Comparison of ENCODE assay signal across 16 cellular contexts in genomic region chr15:101063212-101063611, GRCh38.
DNase-seq lines count a peak whose midpoint lies in the region; ATAC-seq and TF ChIP-seq lines count a peak whose summit lies in the region.
"Had no signal": no experiment of that assay in that cellular context is flagged by ENCODE, and none has a peak within 500 bp of the region (broad histone marks: within the 10 kb centered on the region; RNA-seq: fewer than 3 reads in every experiment).

No MANE protein-coding gene starts in this region.

- no peaks in the 10 kb centered on the region; the same call in 1 of the 2 replicates for H3K9me3 ChIP-seq in HEK293 (ENCODE audit: control insufficient read depth, insufficient read depth, low read depth, low read length)
- H3K9me3 ChIP-seq in spleen = no peaks in the 10 kb centered on the region
- H3K9me3 ChIP-seq: left lung, ovary had no signal

- H3K36me3 Mint-ChIP-seq in WTC11 = peaks cover 19% of the 10 kb centered on the region
- peaks cover 28% of the 10 kb centered on the region for H3K36me3 Mint-ChIP-seq in memory B cell
- H3K36me3 Mint-ChIP-seq: activated naive CD8-positive, alpha-beta T cell treated with anti-CD3 and anti-CD28 coated beads, Interleukin-2, amount 10 ng/mL, durations not matched to agents 7 days and 5 days had no signal

- no peak for DNase-seq in WTC11 (ENCODE audit: low spot score)
- no peak for DNase-seq in memory B cell (ENCODE audit: low spot score in 2 of 2)
- DNase-seq in spleen = peak; percentile 68
- no peak for DNase-seq in midbrain (lab: John Stamatoyannopoulos, UW)
- no peak for DNase-seq in HPDE6-E6E7 (ENCODE audit: extremely low spot score)
- DNase-seq: activated CD4-positive, alpha-beta T cell treated with anti-CD3 and anti-CD28 coated beads for 36 hours; activated naive CD8-positive, alpha-beta T cell treated with anti-CD3 and anti-CD28 coated beads, Interleukin-2, amount 10 ng/mL, durations not matched to agents 7 days and 5 days; left lung; NCI-H1105; NCI-H524 treated with DMSO at 0.1 percent for 48 hours; stimulated activated CD8-positive, alpha-beta memory T cell treated with anti-CD3 and anti-CD28 coated beads, Interleukin-4, amount 100 ng/mL, for 48 hours had no signal

- H3K4me3 ChIP-seq in HEK293 (ENCODE audit: low read depth, low read length) (no peak overlapping the region), spleen (no peak overlapping the region)
- H3K4me3 ChIP-seq: left lung, ovary had no signal

- H3K4me1 ChIP-seq in HEK293 (ENCODE audit: control insufficient read depth, insufficient read depth, low read length) = no peaks in the 10 kb centered on the region
- H3K4me1 ChIP-seq in spleen = peaks cover 0 to 37% (median 12%) of the 10 kb centered on the region in 6 donors

- 89 to 99% (median 96%) methylated on average over 5 to 9 of the region's 9 CpGs for WGBS in spleen, 5 donors

- H3K27me3 Mint-ChIP-seq in WTC11 (ENCODE audit: low read depth) (peaks cover 4% of the 10 kb centered on the region), memory B cell (no peaks in the 10 kb centered on the region)
- H3K27me3 Mint-ChIP-seq: activated CD4-positive, alpha-beta T cell treated with anti-CD3 and anti-CD28 coated beads for 36 hours; activated naive CD8-positive, alpha-beta T cell treated with anti-CD3 and anti-CD28 coated beads, Interleukin-2, amount 10 ng/mL, durations not matched to agents 7 days and 5 days had no signal

- no peak for TF ChIP-seq POLR2A in spleen (IDR thresholded peaks at IDR 0.05)

- TF ChIP-seq CTCF in HEK293 (tag by site-specific recombination; IDR thresholded peaks at IDR 0.05) (no peak), WTC11 (IDR thresholded peaks at IDR 0.05) (no peak), spleen (IDR thresholded peaks at IDR 0.05 in 8 of 11, conservative IDR thresholded peaks at IDR 0.05 in 3 of 11) (no peak)

- H3K36me3 ChIP-seq in HEK293 (ENCODE audit: control insufficient read depth in 2 of 2, insufficient read depth in 1 of 2, low read length in 2 of 2) (no peaks in the 10 kb centered on the region), spleen (peaks cover 0 to 100% (median 60%) of the 10 kb centered on the region in 6 donors)
- H3K36me3 ChIP-seq: ovary had no signal

- H3K9me3 Mint-ChIP-seq in WTC11 = peaks cover 14% of the 10 kb centered on the region
- no peaks in the 10 kb centered on the region for H3K9me3 Mint-ChIP-seq in memory B cell
- H3K9me3 Mint-ChIP-seq: activated naive CD8-positive, alpha-beta T cell treated with anti-CD3 and anti-CD28 coated beads, Interleukin-2, amount 10 ng/mL, durations not matched to agents 7 days and 5 days had no signal

- CTCF ChIA-PET in HEK293 (lab: Yijun Ruan, JAX) = interaction anchor here (1.1 to 1.3 kb wide), 2 partner anchors 25 to 49 kb away, joined by 3 read pairs; no protein-coding TSS in a partner anchor
- CTCF ChIA-PET in WTC11 (lab: Charles Lee) = interaction anchor here (0.8 to 3.4 kb wide), 5 partner anchors 44 to 207 kb away, joined by 3 to 9 read pairs (median 3); partner anchors contain the start of gene CHSY1

- no peak for ATAC-seq in WTC11
- no peak for ATAC-seq in memory B cell (ENCODE audit: low read depth)
- no peak for ATAC-seq in GM21723 (IDR thresholded peaks at IDR 0.05; ENCODE audit: unreplicated experiment)
- ATAC-seq in HG02571 (IDR thresholded peaks at IDR 0.05; ENCODE audit: unreplicated experiment) = no peak
- ATAC-seq: activated CD4-positive, alpha-beta T cell treated with anti-CD3 and anti-CD28 coated beads for 36 hours; left lung had no signal

- no peaks in the 10 kb centered on the region for H3K27me3 ChIP-seq in spleen (replicated peaks in 1 of 7)
- H3K27me3 ChIP-seq: left lung, ovary had no signal

- peaks cover 71% of the 10 kb centered on the region for H3K4me1 Mint-ChIP-seq in WTC11
- H3K4me1 Mint-ChIP-seq in memory B cell = peaks cover 24% of the 10 kb centered on the region
- H3K4me1 Mint-ChIP-seq: activated CD4-positive, alpha-beta T cell treated with anti-CD3 and anti-CD28 coated beads for 36 hours; activated naive CD8-positive, alpha-beta T cell treated with anti-CD3 and anti-CD28 coated beads, Interleukin-2, amount 10 ng/mL, durations not matched to agents 7 days and 5 days; CD14-positive monocyte had no signal

- intact Hi-C loops in spleen (cut with DNase I; ENCODE audit: low total_unique reads) = no loop called here

- H3K27ac ChIP-seq in HEK293 (ENCODE audit: extremely low read depth, low read depth, low read length) = no peak overlapping the region
- H3K27ac ChIP-seq in spleen = peak overlapping the region in 2 of 8 donors; percentile 17 to 72
- H3K27ac ChIP-seq: left lung had no signal

- POLR2A ChIA-PET in HEK293 (lab: Yijun Ruan, JAX) (no interaction called here), WTC11 (lab: Charles Lee) (interaction anchor here (0.6 kb wide), 1 partner anchor 190 kb away, joined by 6 read pairs; no protein-coding TSS in a partner anchor)

- peak overlapping the region; percentile 59 for H3K27ac Mint-ChIP-seq in WTC11
- peak overlapping the region; percentile 89 for H3K27ac Mint-ChIP-seq in memory B cell
- H3K27ac Mint-ChIP-seq: activated CD4-positive, alpha-beta T cell treated with anti-CD3 and anti-CD28 coated beads for 36 hours; activated naive CD8-positive, alpha-beta T cell treated with anti-CD3 and anti-CD28 coated beads, Interleukin-2, amount 10 ng/mL, durations not matched to agents 7 days and 5 days had no signal

- H3K4me3 Mint-ChIP-seq in WTC11 (no peak overlapping the region), memory B cell (peak overlapping the region; percentile 63)
- H3K4me3 Mint-ChIP-seq: activated CD4-positive, alpha-beta T cell treated with anti-CD3 and anti-CD28 coated beads for 36 hours; activated naive CD8-positive, alpha-beta T cell treated with anti-CD3 and anti-CD28 coated beads, Interleukin-2, amount 10 ng/mL, durations not matched to agents 7 days and 5 days; CD14-positive monocyte had no signal

TF ChIP-seq in HEK293, 187 proteins besides CTCF, POLR2A, EP300 and RAD21:
- TF ChIP-seq ZNF530 (tag by site-specific recombination; IDR thresholded peaks at IDR 0.05; ENCODE audit: low read depth) (no peak), ZNF335 (tag by site-specific recombination; conservative IDR thresholded peaks at IDR 0.05) (0 out of 2 replicates have a peak, but pooled peaks have one; percentile 25), SCRT1 (tag by site-specific recombination; IDR thresholded peaks at IDR 0.05; ENCODE audit: borderline replicate concordance) (no peak), ZFHX2 (tag by site-specific recombination; conservative IDR thresholded peaks at IDR 0.05) (0 out of 2 replicates have a peak, but pooled peaks have one; percentile 22), ZNF529 (tag by site-specific recombination; IDR thresholded peaks at IDR 0.05; ENCODE audit: insufficient replicate concordance) (no peak), TCF7L2 (IDR thresholded peaks at IDR 0.05; ENCODE audit: borderline replicate concordance, low read depth, low read length) (no peak), GLIS1 (tag by site-specific recombination; IDR thresholded peaks at IDR 0.05) (no peak), GLI2 (tag by site-specific recombination; IDR thresholded peaks at IDR 0.05; ENCODE audit: borderline replicate concordance, low read depth) (no peak), INSM2 (tag by site-specific recombination; IDR thresholded peaks at IDR 0.05) (no peak), SP2 (tag by site-specific recombination; IDR thresholded peaks at IDR 0.05) (no peak)

TF ChIP-seq in WTC11, 78 proteins besides CTCF, POLR2A, EP300 and RAD21 (continues in another document):
- TF ChIP-seq HMGXB4 (CRISPR knock-in tag; IDR thresholded peaks at IDR 0.05) (no peak), ARID4B (CRISPR knock-in tag; IDR thresholded peaks at IDR 0.05; ENCODE audit: borderline replicate concordance) (no peak), ZNF423 (CRISPR knock-in tag; IDR thresholded peaks at IDR 0.05) (0 out of 2 replicates have a peak, but pooled peaks have one; percentile 16)

Comparison
In these comparisons a context has a peak if more than half of its experiments do, and no peak if none do; other contexts are left out.
1. Of the 8 proteins assayed by ChIP-seq in both HEK293 and WTC11: peak only in HEK293: none; only in WTC11: ZNF423; in both: none; in neither: 7.